ENCODE assay signal across 22 cellular contexts in the genomic region with DNA sequence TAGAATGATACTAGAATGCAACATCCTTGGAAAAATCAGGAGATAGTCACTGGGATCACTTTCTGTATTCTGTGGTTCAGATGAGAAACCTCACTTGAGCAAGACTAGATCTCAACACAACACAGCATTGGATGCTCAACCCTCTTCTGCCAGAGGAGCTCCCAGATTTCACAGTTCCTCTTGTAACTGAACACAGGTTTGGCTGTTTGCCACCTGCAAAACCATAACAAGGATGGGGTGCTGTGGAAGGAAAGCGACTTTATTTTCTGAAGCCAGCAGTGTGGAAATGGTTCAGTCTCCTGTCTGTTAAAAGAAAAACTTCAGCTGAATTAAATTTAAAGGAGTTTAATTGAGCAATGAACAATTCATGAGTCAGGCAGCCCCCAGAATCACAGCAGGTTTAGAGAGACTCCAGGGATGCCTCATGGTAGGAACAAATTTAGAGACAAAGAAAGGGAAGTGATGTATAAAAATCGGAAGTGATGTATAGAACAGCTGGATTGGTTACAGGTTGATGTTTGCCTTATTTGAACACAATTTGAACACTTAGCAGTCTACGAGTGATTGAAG.
"Had no signal": no experiment of that assay in that cellular context is flagged by ENCODE, and none has a peak within 500 bp of the region (broad histone marks: within the 10 kb centered on the region; RNA-seq: fewer than 3 reads in every experiment).

No MANE protein-coding gene starts in this region.

- H3K36me3 ChIP-seq: pancreas, right lobe of liver, thoracic aorta, upper lobe of right lung had no signal

- H3K4me1 ChIP-seq: body of pancreas, pancreas, right lobe of liver had no signal

- H3K4me3 ChIP-seq: body of pancreas, pancreas, right lobe of liver, smooth muscle cell, thoracic aorta, upper lobe of right lung had no signal

- H3K27me3 Mint-ChIP-seq: activated B cell treated with CpG ODN at 0.5 μM for 24 hours; stimulated activated memory B cell treated with anti-CD40 and anti-IgM and Interleukin-4, amounts not matched to agents 10 μg/mL and 1 μg/mL and 100 μg/mL, for 72 hours had no signal

- H3K9me3 ChIP-seq: body of pancreas, pancreas, right lobe of liver, thoracic aorta, upper lobe of right lung had no signal

- DNase-seq: activated B cell treated with CpG ODN at 0.5 μM for 24 hours; activated CD4-positive, alpha-beta memory T cell treated with anti-CD3 and anti-CD28 coated beads, Interleukin-2, amount 10 ng/mL, durations not matched to agents 7 days and 5 days; activated CD4-positive, alpha-beta T cell treated with anti-CD3 and anti-CD28 coated beads for 4 hours; activated CD8-positive, alpha-beta memory T cell treated with anti-CD3 and anti-CD28 coated beads, Interleukin-2, amount 10 ng/mL, durations not matched to agents 7 days and 5 days; activated naive CD4-positive, alpha-beta T cell; activated naive CD8-positive, alpha-beta T cell treated with anti-CD3 and anti-CD28 coated beads for 36 hours; amniotic stem cell; body of pancreas; effector memory CD8-positive, alpha-beta T cell; foreskin melanocyte; glutamatergic neuron; hippocampal formation; left cardiac atrium; naive thymus-derived CD8-positive, alpha-beta T cell; pancreas; right lobe of liver; stimulated activated CD4-positive, alpha-beta T cell treated with anti-CD3 and anti-CD28 coated beads, Interleukin-4, amount 100 ng/mL, for 4 hours; T-helper 17 cell; upper lobe of right lung had no signal

- H3K27ac ChIP-seq: body of pancreas, pancreas, right lobe of liver, thoracic aorta, upper lobe of right lung had no signal

- H3K27ac Mint-ChIP-seq: activated B cell treated with CpG ODN at 0.5 μM for 24 hours; activated CD4-positive, alpha-beta memory T cell treated with anti-CD3 and anti-CD28 coated beads, Interleukin-2, amount 10 ng/mL, durations not matched to agents 7 days and 5 days; activated CD8-positive, alpha-beta memory T cell treated with anti-CD3 and anti-CD28 coated beads, Interleukin-2, amount 10 ng/mL, durations not matched to agents 7 days and 5 days; activated naive CD8-positive, alpha-beta T cell treated with anti-CD3 and anti-CD28 coated beads for 36 hours; effector memory CD8-positive, alpha-beta T cell; naive thymus-derived CD8-positive, alpha-beta T cell; stimulated activated memory B cell treated with anti-CD40 and anti-IgM and Interleukin-4, amounts not matched to agents 10 μg/mL and 1 μg/mL and 100 μg/mL, for 72 hours; T-helper 17 cell had no signal

- ATAC-seq: activated CD8-positive, alpha-beta memory T cell treated with anti-CD3 and anti-CD28 coated beads, Interleukin-2, amount 10 ng/mL, durations not matched to agents 7 days and 5 days; body of pancreas; effector memory CD8-positive, alpha-beta T cell; left cardiac atrium; naive thymus-derived CD8-positive, alpha-beta T cell; pancreas; right lobe of liver; stimulated activated memory B cell treated with anti-CD40 and anti-IgM and Interleukin-4, amounts not matched to agents 10 μg/mL and 1 μg/mL and 100 μg/mL, for 72 hours; T-helper 17 cell; upper lobe of right lung had no signal

- H3K4me3 Mint-ChIP-seq: activated B cell treated with CpG ODN at 0.5 μM for 24 hours; activated CD4-positive, alpha-beta memory T cell treated with anti-CD3 and anti-CD28 coated beads, Interleukin-2, amount 10 ng/mL, durations not matched to agents 7 days and 5 days; activated CD8-positive, alpha-beta memory T cell treated with anti-CD3 and anti-CD28 coated beads, Interleukin-2, amount 10 ng/mL, durations not matched to agents 7 days and 5 days; activated naive CD8-positive, alpha-beta T cell treated with anti-CD3 and anti-CD28 coated beads for 36 hours; effector memory CD8-positive, alpha-beta T cell; naive thymus-derived CD8-positive, alpha-beta T cell; stimulated activated memory B cell treated with anti-CD40 and anti-IgM and Interleukin-4, amounts not matched to agents 10 μg/mL and 1 μg/mL and 100 μg/mL, for 72 hours; T-helper 17 cell had no signal

- H3K27me3 ChIP-seq: body of pancreas, pancreas, right lobe of liver, upper lobe of right lung had no signal

- H3K36me3 Mint-ChIP-seq: activated CD8-positive, alpha-beta memory T cell treated with anti-CD3 and anti-CD28 coated beads, Interleukin-2, amount 10 ng/mL, durations not matched to agents 7 days and 5 days; stimulated activated memory B cell treated with anti-CD40 and anti-IgM and Interleukin-4, amounts not matched to agents 10 μg/mL and 1 μg/mL and 100 μg/mL, for 72 hours had no signal

- H3K4me1 Mint-ChIP-seq: activated CD4-positive, alpha-beta memory T cell treated with anti-CD3 and anti-CD28 coated beads, Interleukin-2, amount 10 ng/mL, durations not matched to agents 7 days and 5 days; naive thymus-derived CD8-positive, alpha-beta T cell; T-helper 17 cell had no signal

- H3K4me2 ChIP-seq: smooth muscle cell had no signal
